Comparison of ENCODE assay signal across 27 cellular contexts in genomic region chr20:36343641-36344040, GRCh38.
"Had no signal": no experiment of that assay in that cellular context is flagged by ENCODE, and none has a peak within 500 bp of the region (broad histone marks: within the 10 kb centered on the region; RNA-seq: fewer than 3 reads in every experiment).

No MANE protein-coding gene starts in this region.

- DNase-seq: naive thymus-derived CD8-positive, alpha-beta T cell; nephron progenitor cell; nucleus accumbens; psoas muscle; right cardiac atrium; right lobe of liver; sigmoid colon; small intestine; stimulated activated CD4-positive, alpha-beta T cell treated with anti-CD3 and anti-CD28 coated beads, Interleukin-12 subunit alpha, Interleukin-12 subunit beta, amount 100 ng/mL, for 4 hours; stimulated activated CD4-positive, alpha-beta T cell treated with anti-CD3 and anti-CD28 coated beads, Interleukin-1b, Interleukin-23, amount 100 ng/mL, for 48 hours; stimulated activated CD4-positive, alpha-beta T cell treated with anti-CD3 and anti-CD28 coated beads, Interleukin-4, amount 100 ng/mL, for 1 hour; stimulated activated CD4-positive, alpha-beta T cell treated with anti-CD3 and anti-CD28 coated beads, Interleukin-4, amount 100 ng/mL, for 4 hours; stimulated activated CD8-positive, alpha-beta memory T cell treated with anti-CD3 and anti-CD28 coated beads, Interleukin-4, amount 100 ng/mL, for 48 hours; stimulated activated naive CD4-positive, alpha-beta T cell; stimulated activated naive CD8-positive, alpha-beta T cell treated with anti-CD3 and anti-CD28 coated beads, Interleukin-15, amount 100 ng/mL, for 72 hours; stimulated activated naive CD8-positive, alpha-beta T cell treated with anti-CD3 and anti-CD28 coated beads, Interleukin-15, Interleukin-2, amounts not matched to agents 100 U/mL and 50 U/mL, for 24 hours; substantia nigra; testis; tibial artery; transverse colon; upper lobe of right lung; uterus had no signal

- H3K9me3 ChIP-seq: neutrophil, pancreas, psoas muscle, right lobe of liver, sigmoid colon, suprapubic skin, testis, tibial artery, transverse colon, upper lobe of right lung, uterus had no signal

- H3K27ac ChIP-seq: neutrophil, pancreas, psoas muscle, right lobe of liver, sigmoid colon, suprapubic skin, testis, tibial artery, transverse colon, upper lobe of right lung, uterus had no signal

- H3K36me3 ChIP-seq: neutrophil, pancreas, right lobe of liver, sigmoid colon, suprapubic skin, tibial artery, transverse colon, upper lobe of right lung, uterus had no signal

- ATAC-seq: naive thymus-derived CD8-positive, alpha-beta T cell; natural killer cell treated with Interleukin-12 subunit alpha and Interleukin-12 subunit beta and Interleukin-15 and Interleukin-18, amount 100 ng/mL, for 72 hours; pancreas; psoas muscle; stimulated activated memory B cell treated with anti-CD40 and anti-IgM and Interleukin-4, amounts not matched to agents 10 μg/mL and 1 μg/mL and 100 μg/mL, for 72 hours; stimulated activated naive CD8-positive, alpha-beta T cell treated with anti-CD3 and anti-CD28 coated beads, Interleukin-15, amount 100 ng/mL, for 72 hours; stimulated activated naive CD8-positive, alpha-beta T cell treated with anti-CD3 and anti-CD28 coated beads, Interleukin-15, Interleukin-2, amounts not matched to agents 100 U/mL and 50 U/mL, for 24 hours; upper lobe of right lung had no signal

- H3K27me3 ChIP-seq: pancreas, right lobe of liver, testis, uterus had no signal

- H3K4me3 ChIP-seq: pancreas, psoas muscle, right lobe of liver, sigmoid colon, suprapubic skin, testis, tibial artery, transverse colon, upper lobe of right lung, uterus had no signal

- H3K4me1 ChIP-seq: pancreas, psoas muscle, right lobe of liver, sigmoid colon, suprapubic skin, testis, tibial artery, transverse colon, upper lobe of right lung, uterus had no signal
